Comparison of ENCODE assay signal across 9 cellular contexts in the genomic region with DNA sequence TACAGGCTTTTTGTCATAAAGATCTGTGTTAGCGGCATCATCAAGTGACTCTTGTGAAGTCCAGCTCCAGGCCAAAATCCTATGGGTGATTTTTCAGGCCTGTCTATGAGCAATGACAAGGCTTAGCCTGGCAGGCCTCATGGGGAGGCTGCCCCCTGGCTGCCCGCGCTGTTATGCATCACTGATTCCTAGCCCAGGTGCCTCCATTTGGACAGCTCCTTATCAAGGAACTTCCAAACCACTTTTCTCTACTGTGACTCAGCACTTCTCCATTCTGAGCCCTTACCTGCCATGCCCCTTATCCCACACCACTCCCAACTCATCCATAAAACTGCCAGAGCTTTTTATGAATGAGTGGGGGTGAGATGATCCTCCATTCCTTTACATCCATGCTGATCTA.
DNase-seq lines count a peak whose midpoint lies in the region; ATAC-seq, FAIRE-seq and TF ChIP-seq lines count a peak whose summit lies in the region.
"Had no signal": no experiment of that assay in that cellular context is flagged by ENCODE, and none has a peak within 500 bp of the region (broad histone marks: within the 10 kb centered on the region; RNA-seq: fewer than 3 reads in every experiment).

No MANE protein-coding gene starts in this region.

- H2AFZ ChIP-seq in K562 (ENCODE audit: low read depth, low read length) = no peak overlapping the region

- H3K4me3 ChIP-seq in K562 (no peak overlapping the region), left lung (no peak overlapping the region)

- 19% methylated on average over 3 of the region's 3 CpGs for WGBS in K562 (ENCODE audit: insufficient coverage, low coverage, missing lambda C conversion rate)

- BruUV-seq in Calu3 (replicated peaks; lab: Mats Ljungman, UMichigan) = no TSS peak
- no TSS peak for BruUV-seq in K562 (replicated peaks; lab: Mats Ljungman, UMichigan)

- H3K4me1 ChIP-seq in K562 (replicated peaks in 1 of 2; ENCODE audit: control insufficient read depth in 2 of 2, insufficient read depth in 2 of 2, low read length in 2 of 2) = no peaks in the 10 kb centered on the region; a peak in 1 of 5 replicates
- peaks cover 15 to 46% of the 10 kb centered on the region in 2 donors for H3K4me1 ChIP-seq in left lung

- no peaks in the 10 kb centered on the region for H3K9me3 Mint-ChIP-seq in Calu3 (ENCODE audit: low read depth, unreplicated experiment)

- H3K79me2 ChIP-seq in K562 (ENCODE audit: control insufficient read depth, insufficient read depth, low read length) = no peaks in the 10 kb centered on the region

- TF ChIP-seq CTCF in Calu3 (IDR thresholded peaks at IDR 0.05; ENCODE audit: unreplicated experiment) (no peak), K562 (IDR thresholded peaks at IDR 0.05 in 2 of 3, conservative IDR thresholded peaks at IDR 0.05 in 1 of 3; ENCODE audit: insufficient read depth in 2 of 3, low read depth in 1 of 3, low read length in 3 of 3) (peak; percentile 45 to 49 (median 47); a peak in 5 of 6 replicates), left lung (IDR thresholded peaks at IDR 0.05) (no peak)

- peak overlapping the region; percentile 28 for H3K27ac Mint-ChIP-seq in Calu3 (ENCODE audit: unreplicated experiment)

- no peaks in the 10 kb centered on the region for H3K36me3 ChIP-seq in K562 (ENCODE audit: control insufficient read depth, insufficient read depth, low read length)
- no peaks in the 10 kb centered on the region for H3K36me3 ChIP-seq in left lung

- intact Hi-C loops in Calu3 (cut with micrococcal nuclease; ENCODE audit: unreplicated experiment) (loop anchor here (1.0 kb wide), 1 partner anchor 101 kb away; no protein-coding TSS in a partner anchor), K562 (cut with micrococcal nuclease) (loop anchor here (1.0 to 10.0 kb wide), 2 partner anchors 101 to 249 kb away; no protein-coding TSS in a partner anchor), left lung (cut with DNase I) (no loop called here)

- H4K20me1 ChIP-seq in K562 (replicated peaks; ENCODE audit: control insufficient read depth, insufficient read depth, low read length) = no peaks in the 10 kb centered on the region; the same call in 1 of the 2 replicates

- in situ Hi-C loops in KBM-7 (cut with MboI; ENCODE audit: low pct_unique_long_range_greater_than_20kb, low sequenced_read_pairs) = no loop called here
- in situ Hi-C loops in K562 (cut with MboI) = no loop called here

- no peaks in the 10 kb centered on the region for H3K27me3 Mint-ChIP-seq in Calu3 (ENCODE audit: unreplicated experiment)

- H3K36me3 Mint-ChIP-seq in Calu3 (ENCODE audit: insufficient read depth, unreplicated experiment) = peaks cover 15% of the 10 kb centered on the region

- H3K9ac ChIP-seq in K562 (ENCODE audit: insufficient read depth in 1 of 2, low read depth in 2 of 2, low read length in 2 of 2) = no peak overlapping the region

- no peak for TF ChIP-seq EP300 in K562 (IDR thresholded peaks at IDR 0.05; ENCODE audit: low read length)

- H3K27me3 ChIP-seq in K562 (ENCODE audit: control insufficient read depth in 2 of 2, insufficient read depth in 2 of 2, low read length in 2 of 2) = 0 out of 5 replicates have a peak, but pooled peaks cover 0 to 3% of the 10 kb centered on the region in 2 experiments
- H3K27me3 ChIP-seq in left lung = no peaks in the 10 kb centered on the region

- H3K27ac ChIP-seq in K562 (ENCODE audit: extremely low read depth, low read depth, low read length) = no peak overlapping the region
- H3K27ac ChIP-seq in left lung = no peak overlapping the region

- H3K9me3 ChIP-seq in K562 (replicated peaks; ENCODE audit: control insufficient read depth, insufficient read depth, low read depth, low read length) = no peaks in the 10 kb centered on the region
- no peaks in the 10 kb centered on the region for H3K9me3 ChIP-seq in left lung

- H3K9me1 ChIP-seq in K562 (ENCODE audit: control insufficient read depth, insufficient read depth, low read length) = no peaks in the 10 kb centered on the region

- no peak overlapping the region for H3K4me3 Mint-ChIP-seq in Calu3 (ENCODE audit: low read depth, unreplicated experiment)

- no peak for TF ChIP-seq POLR2A in K562 (conservative IDR thresholded peaks at IDR 0.05)

- FAIRE-seq in K562 (lab: Jason Lieb, UNC) = no peak

- CTCF ChIA-PET in Calu3 (lab: Charles Lee) (interaction anchor here (0.9 to 3.6 kb wide), 7 partner anchors 8 to 106 kb away, joined by 3 to 31 read pairs (median 5); partner anchors contain the start of gene C3orf80), K562 (lab: Yijun Ruan, JAX; ENCODE audit: low intra/inter-chr PET ratio) (no interaction called here)

- ATAC-seq in K562 (peak; percentile 85), left lung (peak; percentile 45), GM21529 (IDR thresholded peaks at IDR 0.05; ENCODE audit: unreplicated experiment) (no peak), GM18502 (IDR thresholded peaks at IDR 0.05; ENCODE audit: poor library complexity, unreplicated experiment) (no peak)

- no peak overlapping the region for H3K4me2 ChIP-seq in K562 (ENCODE audit: insufficient read depth, low read length)

- TF ChIP-seq RAD21 in K562 (CRISPR knock-in tag; conservative IDR thresholded peaks at IDR 0.05 in 1 of 2, IDR thresholded peaks at IDR 0.05 in 1 of 2) = peak; percentile 39 to 58

- DNase-seq in Calu3 = peak; percentile 54
- peak; percentile 55 for DNase-seq in KBM-7
- peak; percentile 18 to 61 (median 45) for DNase-seq in K562 (ENCODE audit: extremely low read depth in 1 of 4, low spot score in 3 of 4)
- DNase-seq in left lung = no peak
- no peak for DNase-seq in NCI-H526 treated with DMSO at 0.1 percent for 48 hours (lab: John Stamatoyannopoulos, UW)
- DNase-seq in stimulated activated CD4-positive, alpha-beta T cell treated with anti-CD3 and anti-CD28 coated beads, Interleukin-1b, Interleukin-23, amount 100 ng/mL, for 48 hours = no peak
- DNase-seq: T-helper 1 cell had no signal

- POLR2A ChIA-PET in K562 (lab: Yijun Ruan, JAX) = interaction anchor here (0.6 kb wide), 1 partner anchor 37 kb away, joined by 3 read pairs; no protein-coding TSS in a partner anchor

- H3K4me1 Mint-ChIP-seq in Calu3 (ENCODE audit: low read depth, unreplicated experiment) = peaks cover 45% of the 10 kb centered on the region

TF ChIP-seq in K562, 482 proteins besides CTCF, POLR2A, EP300 and RAD21 (continues in another document):
- TF ChIP-seq MAFG (tag; conservative IDR thresholded peaks at IDR 0.05) (peak; percentile 90), NFE2L1 (tag; IDR thresholded peaks at IDR 0.05; ENCODE audit: borderline replicate concordance, low read depth) (peak; percentile 79), EHMT2 (IDR thresholded peaks at IDR 0.05) (peak; percentile 68; the same call in 1 of the 2 replicates), CLOCK (CRISPR knock-in tag; IDR thresholded peaks at IDR 0.05; ENCODE audit: borderline replicate concordance) (no peak), ARID3A (IDR thresholded peaks at IDR 0.05; ENCODE audit: borderline replicate concordance, low read depth, low read length) (0 out of 2 replicates have a peak, but pooled peaks have one; percentile 14), ZNF316 (IDR thresholded peaks at IDR 0.05) (peak; percentile 68), NFE2 (IDR thresholded peaks at IDR 0.05; ENCODE audit: low read depth) (peak; percentile 86), MAFF (IDR thresholded peaks at IDR 0.05; ENCODE audit: low read length) (peak; percentile 61), TAF15 (IDR thresholded peaks at IDR 0.05; ENCODE audit: low read depth, low read length) (no peak), C11orf30 (IDR thresholded peaks at IDR 0.05; ENCODE audit: low read depth) (peak; percentile 79), BACH1 (tag; IDR thresholded peaks at IDR 0.05) (peak; percentile 25; the same call in 1 of the 2 replicates)

Comparison
In these comparisons a context has a peak if more than half of its experiments do, and no peak if none do; other contexts are left out.
1. DNase-seq: peak in Calu3 (single experiment), KBM-7 (single experiment) and K562 (4 of 4); none in left lung (0 of 2), NCI-H526 treated with DMSO at 0.1 percent for 48 hours (single experiment) and stimulated activated CD4-positive, alpha-beta T cell treated with anti-CD3 and anti-CD28 coated beads, Interleukin-1b, Interleukin-23, amount 100 ng/mL, for 48 hours (single experiment).
2. CTCF ChIP-seq: peak in K562 (3 of 3); none in Calu3 (single experiment) and left lung (0 of 2).
3. ATAC-seq: peak in K562 (single experiment) and left lung (single experiment); none in GM21529 (single experiment) and GM18502 (single experiment).
4. intact Hi-C loops: an anchor here in Calu3 (1.0 kb wide) and K562 (1.0 to 10.0 kb wide); none called in left lung.